1 cellular context compared by ENCODE assay signal in genomic region chr16:10594312-10594950, GRCh38.
TF ChIP-seq lines count a peak whose summit lies in the region.

No MANE protein-coding gene starts in this region.

TF ChIP-seq in GM23338, 12 proteins besides CTCF, POLR2A, EP300 and RAD21 (continued from another document):
- TF ChIP-seq REST (IDR thresholded peaks at IDR 0.05; ENCODE audit: unreplicated experiment) (no peak), ZNF331 (CRISPR knock-in tag; IDR thresholded peaks at IDR 0.05; ENCODE audit: low read depth) (no peak), ZNF114 (CRISPR knock-in tag; IDR thresholded peaks at IDR 0.05) (no peak), EZH2phosphoT487 (IDR thresholded peaks at IDR 0.05; ENCODE audit: unreplicated experiment) (no peak), EZH2 (IDR thresholded peaks at IDR 0.05; ENCODE audit: low read depth, unreplicated experiment) (no peak)
